ENCODE assay signal across 30 cellular contexts in genomic region chr6:101935732-101936131, GRCh38.
"Had no signal": no experiment of that assay in that cellular context is flagged by ENCODE, and none has a peak within 500 bp of the region (broad histone marks: within the 10 kb centered on the region; RNA-seq: fewer than 3 reads in every experiment).

No MANE protein-coding gene starts in this region.

- DNase-seq: cortex of kidney; effector memory CD8-positive, alpha-beta T cell; erythroblast; esophagus squamous epithelium; foreskin fibroblast; gastrocnemius medialis; head of caudate nucleus; left ventricle myocardium superior; lower lobe of right lung; mesenchymal stem cell; mucosa of descending colon; naive B cell; stimulated activated CD4-positive, alpha-beta T cell treated with anti-CD3 and anti-CD28 coated beads, Interleukin-12 subunit alpha, Interleukin-12 subunit beta, amount 100 ng/mL, for 4 hours; stimulated activated CD4-positive, alpha-beta T cell treated with anti-CD3 and anti-CD28 coated beads, Interleukin-1b, Interleukin-23, amount 100 ng/mL, for 48 hours; stimulated activated CD4-positive, alpha-beta T cell treated with anti-CD3 and anti-CD28 coated beads, Interleukin-4, amount 100 ng/mL, for 1 hour; stimulated activated CD8-positive, alpha-beta memory T cell treated with anti-CD3 and anti-CD28 coated beads, Interleukin-4, amount 100 ng/mL, for 48 hours; stimulated activated naive CD4-positive, alpha-beta T cell; stimulated activated naive CD8-positive, alpha-beta T cell treated with anti-CD3 and anti-CD28 coated beads, Interleukin-15, amount 100 ng/mL, for 72 hours; transverse colon; upper lobe of right lung; uterus had no signal

- H3K36me3 Mint-ChIP-seq: mesothelial cell of epicardium, naive B cell, neural progenitor cell had no signal

- H3K4me3 ChIP-seq: esophagus squamous epithelium, lower lobe of right lung, mucosa of descending colon, neural progenitor cell, prostate gland, right atrium auricular region, smooth muscle cell, suprapubic skin, transverse colon, upper lobe of right lung, uterus had no signal

- FAIRE-seq: endometrium, keratinocyte had no signal

- H3K4me3 Mint-ChIP-seq: effector memory CD8-positive, alpha-beta T cell; mesothelial cell of epicardium; naive B cell; nephron; neural progenitor cell; stimulated activated naive CD8-positive, alpha-beta T cell treated with anti-CD3 and anti-CD28 coated beads, Interleukin-15, amount 100 ng/mL, for 72 hours had no signal

- H3K9me3 Mint-ChIP-seq: nephron, neural progenitor cell had no signal

- H3K27ac Mint-ChIP-seq: effector memory CD8-positive, alpha-beta T cell; mesothelial cell of epicardium; naive B cell; neural progenitor cell; stimulated activated naive CD8-positive, alpha-beta T cell treated with anti-CD3 and anti-CD28 coated beads, Interleukin-15, amount 100 ng/mL, for 72 hours had no signal

- H3K4me1 Mint-ChIP-seq: naive B cell; nephron; stimulated activated naive CD8-positive, alpha-beta T cell treated with anti-CD3 and anti-CD28 coated beads, Interleukin-15, amount 100 ng/mL, for 72 hours had no signal

- H3K27me3 Mint-ChIP-seq: effector memory CD8-positive, alpha-beta T cell; naive B cell; stimulated activated naive CD8-positive, alpha-beta T cell treated with anti-CD3 and anti-CD28 coated beads, Interleukin-15, amount 100 ng/mL, for 72 hours had no signal
